1 cellular context compared by ENCODE assay signal in genomic region chr17:42457107-42457787, GRCh38.
TF ChIP-seq lines count a peak whose summit lies in the region.

No MANE protein-coding gene starts in this region.

TF ChIP-seq in HepG2, 621 proteins besides CTCF, POLR2A, EP300 and RAD21:
- no peak for TF ChIP-seq ZNF33A (CRISPR knock-in tag; IDR thresholded peaks at IDR 0.05; ENCODE audit: borderline replicate concordance)
- no peak for TF ChIP-seq ZNF724P (CRISPR knock-in tag; IDR thresholded peaks at IDR 0.05; ENCODE audit: borderline replicate concordance)
- TF ChIP-seq AHR (CRISPR knock-in tag; IDR thresholded peaks at IDR 0.05): no peak
- TF ChIP-seq ZNF513 (CRISPR knock-in tag; conservative IDR thresholded peaks at IDR 0.05): no peak
- no peak for TF ChIP-seq ZKSCAN8 (CRISPR knock-in tag; IDR thresholded peaks at IDR 0.05; ENCODE audit: borderline replicate concordance)
- TF ChIP-seq RXRB (CRISPR knock-in tag; IDR thresholded peaks at IDR 0.05; ENCODE audit: borderline replicate concordance): no peak
- no peak for TF ChIP-seq FOXP1 (IDR thresholded peaks at IDR 0.05)
- TF ChIP-seq FOXP1 (CRISPR knock-in tag; IDR thresholded peaks at IDR 0.05): no peak
- no peak for TF ChIP-seq TRIM24 (CRISPR knock-in tag; IDR thresholded peaks at IDR 0.05)
- TF ChIP-seq MAFF (IDR thresholded peaks at IDR 0.05; ENCODE audit: low read depth, low read length): 0 out of 2 replicates have a peak, but pooled peaks have one; percentile 20
- peak in 1 of 2 experiments; percentile 16; a peak in 2 of 4 replicates for TF ChIP-seq MAFK (conservative IDR thresholded peaks at IDR 0.05 in 1 of 2, IDR thresholded peaks at IDR 0.05 in 1 of 2; ENCODE audit: low read length in 2 of 2)
